Comparison of ENCODE assay signal across 23 cellular contexts in genomic region chr2:113930448-113930847, GRCh38. TPM values are rescaled to one million over a fixed set of nuclear protein-coding genes. Genes with fewer than 3 reads are reported as not detected.
A peak's percentile ranks its signal among the peaks of the same experiment; 100 is the strongest.
DNase-seq lines count a peak whose midpoint lies in the region; ATAC-seq, FAIRE-seq and TF ChIP-seq lines count a peak whose summit lies in the region.
"Had no signal": no experiment of that assay in that cellular context is flagged by ENCODE, and none has a peak within 500 bp of the region (broad histone marks: within the 10 kb centered on the region; RNA-seq: fewer than 3 reads in every experiment).

No MANE protein-coding gene starts in this region.

- H3K4me3 Mint-ChIP-seq in activated T-cell treated with anti-CD3 and anti-CD28 coated beads, Interleukin-2, amount 50 U/mL, for 24 hours: no peak overlapping the region
- no peak overlapping the region for H3K4me3 Mint-ChIP-seq in CD8-positive, alpha-beta memory T cell
- no peak overlapping the region for H3K4me3 Mint-ChIP-seq in astrocyte (ENCODE audit: unreplicated experiment)
- no peak overlapping the region for H3K4me3 Mint-ChIP-seq in naive thymus-derived CD4-positive, alpha-beta T cell
- H3K4me3 Mint-ChIP-seq: neural progenitor cell had no signal

- no peaks in the 10 kb centered on the region for H3K27me3 ChIP-seq in CD8-positive, alpha-beta memory T cell (ENCODE audit: insufficient read depth, low read length, poor library complexity, severe bottlenecking)
- no peaks in the 10 kb centered on the region for H3K27me3 ChIP-seq in astrocyte (ENCODE audit: insufficient read depth, low read length)
- no peaks in the 10 kb centered on the region for H3K27me3 ChIP-seq in naive thymus-derived CD4-positive, alpha-beta T cell (ENCODE audit: control insufficient read depth in 2 of 2, insufficient read depth in 2 of 2, low read length in 2 of 2)
- H3K27me3 ChIP-seq in tibial artery: no peaks in the 10 kb centered on the region
- H3K27me3 ChIP-seq: breast epithelium, neural progenitor cell had no signal

- H3K9ac ChIP-seq in astrocyte (ENCODE audit: low read length): no peak overlapping the region
- H3K9ac ChIP-seq: neural progenitor cell had no signal

- ATAC-seq in naive thymus-derived CD4-positive, alpha-beta T cell: no peak
- ATAC-seq: left lobe of liver had no signal

- intact Hi-C loops in naive thymus-derived CD4-positive, alpha-beta T cell (cut with micrococcal nuclease): loop anchor here in 1 of 2 donors (2.0 kb wide), 1 partner anchor 40 kb away; the partner anchor contains the start of gene ACTR3
- intact Hi-C loops in tibial artery (cut with DNase I; ENCODE audit: low total_unique reads): no loop called here

- peaks cover 100% of the 10 kb centered on the region for H3K79me2 ChIP-seq in astrocyte (ENCODE audit: insufficient read depth, low read length)

- peaks cover 45% of the 10 kb centered on the region for H3K4me1 Mint-ChIP-seq in activated T-cell treated with anti-CD3 and anti-CD28 coated beads, Interleukin-2, amount 50 U/mL, for 24 hours (ENCODE audit: low read depth)
- H3K4me1 Mint-ChIP-seq in CD8-positive, alpha-beta memory T cell: peaks cover 36 to 58% (median 51%) of the 10 kb centered on the region in 3 donors
- H3K4me1 Mint-ChIP-seq in astrocyte (ENCODE audit: low read depth, unreplicated experiment): peaks cover 6% of the 10 kb centered on the region
- H3K4me1 Mint-ChIP-seq in naive thymus-derived CD4-positive, alpha-beta T cell: peaks cover 9 to 54% (median 36%) of the 10 kb centered on the region in 7 donors
- H3K4me1 Mint-ChIP-seq: neural progenitor cell had no signal

- FAIRE-seq in astrocyte (lab: Jason Lieb, UNC): no peak
- FAIRE-seq: endothelial cell of umbilical vein had no signal

- CTCF ChIA-PET in CD8-positive, alpha-beta memory T cell (lab: Charles Lee): no interaction called here
- CTCF ChIA-PET in naive thymus-derived CD4-positive, alpha-beta T cell (lab: Charles Lee): no interaction called here

- H4K20me1 ChIP-seq in astrocyte (ENCODE audit: insufficient read depth, low read length): peaks cover 75% of the 10 kb centered on the region

- DNase-seq in activated T-cell treated with anti-CD3 and anti-CD28 coated beads, Interleukin-2, amount 50 U/mL, for 24 hours: no peak
- DNase-seq in activated T-cell treated with anti-CD3 and anti-CD28 coated beads, Interleukin-2, amount 50 U/mL, for 1 hour: no peak
- no peak for DNase-seq in CD8-positive, alpha-beta memory T cell
- DNase-seq in astrocyte (ENCODE audit: low read depth): peak; percentile 15
- no peak for DNase-seq in naive thymus-derived CD4-positive, alpha-beta T cell
- no peak for DNase-seq in mesenteric fat pad (ENCODE audit: low spot score)
- DNase-seq in SW480 (ENCODE audit: low spot score): no peak
- no peak for DNase-seq in tibial artery
- DNase-seq: activated CD4-positive, alpha-beta T cell treated with anti-CD3 and anti-CD28 coated beads, Interleukin-2, amount 50 U/mL, for 4 hours; activated T-cell treated with anti-CD3 and anti-CD28 coated beads for 4 hours; C1 segment of cervical spinal cord; HCEC 1CT; head of caudate nucleus; MM.1S; NCI-H1436 treated with DMSO at 0.1 percent for 48 hours; NCI-H526 treated with DMSO at 0.1 percent for 48 hours; stimulated activated CD8-positive, alpha-beta memory T cell treated with anti-CD3 and anti-CD28 coated beads, Interleukin-4, amount 100 ng/mL, for 48 hours; substantia nigra had no signal

- H3K4me3 ChIP-seq in CD8-positive, alpha-beta memory T cell (ENCODE audit: low read length): no peak overlapping the region
- H3K4me3 ChIP-seq in astrocyte (ENCODE audit: insufficient read depth, low read depth, low read length) (no peak overlapping the region), tibial artery (no peak overlapping the region)
- no peak overlapping the region for H3K4me3 ChIP-seq in naive thymus-derived CD4-positive, alpha-beta T cell (ENCODE audit: low read length)
- H3K4me3 ChIP-seq: breast epithelium, neural progenitor cell had no signal

- H3K4me1 ChIP-seq in CD8-positive, alpha-beta memory T cell (ENCODE audit: insufficient read depth, low read length): no peaks in the 10 kb centered on the region
- H3K4me1 ChIP-seq in astrocyte (ENCODE audit: insufficient read depth, low read length): no peaks in the 10 kb centered on the region
- no peaks in the 10 kb centered on the region for H3K4me1 ChIP-seq in naive thymus-derived CD4-positive, alpha-beta T cell (ENCODE audit: control insufficient read depth in 2 of 2, insufficient read depth in 2 of 2, low read length in 2 of 2)
- H3K4me1 ChIP-seq in tibial artery: no peaks in the 10 kb centered on the region
- H3K4me1 ChIP-seq: breast epithelium, neural progenitor cell had no signal

- no peak overlapping the region for H3K27ac ChIP-seq in CD8-positive, alpha-beta memory T cell (ENCODE audit: low read depth, low read length)
- H3K27ac ChIP-seq in astrocyte (ENCODE audit: low read depth, low read length): no peak overlapping the region
- peak overlapping the region; percentile 31 for H3K27ac ChIP-seq in naive thymus-derived CD4-positive, alpha-beta T cell (ENCODE audit: low read depth, low read length)
- no peak overlapping the region for H3K27ac ChIP-seq in tibial artery
- H3K27ac ChIP-seq: breast epithelium, neural progenitor cell had no signal

- H3K27ac Mint-ChIP-seq in activated T-cell treated with anti-CD3 and anti-CD28 coated beads, Interleukin-2, amount 50 U/mL, for 24 hours: peak overlapping the region; percentile 36
- H3K27ac Mint-ChIP-seq in CD8-positive, alpha-beta memory T cell: peak overlapping the region in 5 of 8 donors; percentile 6 to 82 (median 53)
- peak overlapping the region; percentile 34 for H3K27ac Mint-ChIP-seq in astrocyte (ENCODE audit: unreplicated experiment)
- H3K27ac Mint-ChIP-seq in naive thymus-derived CD4-positive, alpha-beta T cell: peak overlapping the region in 6 of 9 donors; percentile 20 to 65 (median 58)
- H3K27ac Mint-ChIP-seq: neural progenitor cell, progenitor cell of endocrine pancreas had no signal

- H2AFZ ChIP-seq in astrocyte (ENCODE audit: low read depth, low read length): no peak overlapping the region
- H2AFZ ChIP-seq: neural progenitor cell had no signal

- TF ChIP-seq CTCF in astrocyte (IDR thresholded peaks at IDR 0.05; ENCODE audit: insufficient read depth, low read depth, low read length) (no peak), tibial artery (IDR thresholded peaks at IDR 0.05) (no peak)

- no peaks in the 10 kb centered on the region for H3K9me3 Mint-ChIP-seq in activated T-cell treated with anti-CD3 and anti-CD28 coated beads, Interleukin-2, amount 50 U/mL, for 24 hours
- H3K9me3 Mint-ChIP-seq in CD8-positive, alpha-beta memory T cell: no peaks in the 10 kb centered on the region
- H3K9me3 Mint-ChIP-seq in astrocyte (ENCODE audit: unreplicated experiment): no peaks in the 10 kb centered on the region
- H3K9me3 Mint-ChIP-seq in naive thymus-derived CD4-positive, alpha-beta T cell: no peaks in the 10 kb centered on the region

- peaks cover 50% of the 10 kb centered on the region for H3K36me3 ChIP-seq in CD8-positive, alpha-beta memory T cell (ENCODE audit: insufficient read depth, low read length)
- H3K36me3 ChIP-seq in astrocyte (ENCODE audit: insufficient read depth, low read length) (peaks cover 60% of the 10 kb centered on the region), tibial artery (peaks cover 26 to 37% (median 29%) of the 10 kb centered on the region in 3 donors)
- peaks cover 11 to 68% (median 34%) of the 10 kb centered on the region in 3 experiments for H3K36me3 ChIP-seq in naive thymus-derived CD4-positive, alpha-beta T cell (ENCODE audit: control insufficient read depth in 2 of 3, insufficient read depth in 3 of 3, low read length in 3 of 3)
- H3K36me3 ChIP-seq: breast epithelium had no signal

- no peaks in the 10 kb centered on the region for H3K9me3 ChIP-seq in CD8-positive, alpha-beta memory T cell (ENCODE audit: low read length)
- H3K9me3 ChIP-seq in astrocyte (ENCODE audit: insufficient read depth, low read depth, low read length) (no peaks in the 10 kb centered on the region), tibial artery (no peaks in the 10 kb centered on the region)
- H3K9me3 ChIP-seq in naive thymus-derived CD4-positive, alpha-beta T cell (ENCODE audit: control insufficient read depth in 2 of 3, low read length in 3 of 3): no peaks in the 10 kb centered on the region
- H3K9me3 ChIP-seq: breast epithelium had no signal

- H3K4me2 ChIP-seq in astrocyte (ENCODE audit: low read length): no peak overlapping the region
- H3K4me2 ChIP-seq: neural progenitor cell had no signal

- peaks cover 75% of the 10 kb centered on the region for H3K36me3 Mint-ChIP-seq in activated T-cell treated with anti-CD3 and anti-CD28 coated beads, Interleukin-2, amount 50 U/mL, for 24 hours (ENCODE audit: low read depth)
- peaks cover 6 to 81% (median 17%) of the 10 kb centered on the region in 3 donors for H3K36me3 Mint-ChIP-seq in CD8-positive, alpha-beta memory T cell
- H3K36me3 Mint-ChIP-seq in astrocyte (ENCODE audit: low read depth, unreplicated experiment): peaks cover 18% of the 10 kb centered on the region
- peaks cover 0 to 46% (median 34%) of the 10 kb centered on the region in 5 donors for H3K36me3 Mint-ChIP-seq in naive thymus-derived CD4-positive, alpha-beta T cell

- POLR2A ChIA-PET in CD8-positive, alpha-beta memory T cell (lab: Charles Lee): no interaction called here
- POLR2A ChIA-PET in naive thymus-derived CD4-positive, alpha-beta T cell (lab: Charles Lee): interaction anchor here (0.6 kb wide), 1 partner anchor 37 kb away, joined by 3 read pairs; no protein-coding TSS in a partner anchor

- H3K27me3 Mint-ChIP-seq in activated T-cell treated with anti-CD3 and anti-CD28 coated beads, Interleukin-2, amount 50 U/mL, for 24 hours: no peaks in the 10 kb centered on the region
- H3K27me3 Mint-ChIP-seq in CD8-positive, alpha-beta memory T cell: no peaks in the 10 kb centered on the region
- H3K27me3 Mint-ChIP-seq in astrocyte (ENCODE audit: low read depth, unreplicated experiment): no peaks in the 10 kb centered on the region
- no peaks in the 10 kb centered on the region for H3K27me3 Mint-ChIP-seq in naive thymus-derived CD4-positive, alpha-beta T cell
- H3K27me3 Mint-ChIP-seq: progenitor cell of endocrine pancreas had no signal

RNA-seq across cellular contexts. Expression of gene ACTR3, which starts 40.6 kb away (rescaled TPM):
- 100 to 1,000 TPM; 512 to 532 TPM for total RNA-seq in CD8-positive, alpha-beta memory T cell
- polyA plus RNA-seq in CD8-positive, alpha-beta memory T cell: 478 TPM
- total RNA-seq in astrocyte (488 and 495 TPM in 2 replicates), mesenteric fat pad (181 TPM)
- total RNA-seq in naive thymus-derived CD4-positive, alpha-beta T cell: 100 to 1,000 TPM; 172 to 612 (median 213) TPM
- 100 to 1,000 TPM; 438 to 486 TPM for polyA plus RNA-seq in naive thymus-derived CD4-positive, alpha-beta T cell
